In genomic region chr5:74103131-74104023, GRCh38 we compare ENCODE assay signal across 28 cellular contexts.
DNase-seq lines count a peak whose midpoint lies in the region; ATAC-seq and TF ChIP-seq lines count a peak whose summit lies in the region.
"Had no signal": no experiment of that assay in that cellular context is flagged by ENCODE, and none has a peak within 500 bp of the region (broad histone marks: within the 10 kb centered on the region; RNA-seq: fewer than 3 reads in every experiment).

No MANE protein-coding gene starts in this region.

- intact Hi-C loops in upper lobe of right lung (cut with DNase I): no loop called here

- no peak overlapping the region for H3K4me3 ChIP-seq in upper lobe of right lung
- H3K4me3 ChIP-seq: right lobe of liver, suprapubic skin had no signal

- H3K9me3 ChIP-seq in upper lobe of right lung: no peaks in the 10 kb centered on the region
- H3K9me3 ChIP-seq: right lobe of liver, SK-N-SH, suprapubic skin had no signal

- TF ChIP-seq CTCF in foreskin keratinocyte (conservative IDR thresholded peaks at IDR 0.05): no peak
- TF ChIP-seq CTCF in upper lobe of right lung (IDR thresholded peaks at IDR 0.05): no peak

- no peak overlapping the region for H3K27ac ChIP-seq in foreskin keratinocyte
- peak overlapping the region; percentile 47 for H3K27ac ChIP-seq in upper lobe of right lung
- H3K27ac ChIP-seq: right lobe of liver, suprapubic skin had no signal

- no peaks in the 10 kb centered on the region for H3K36me3 ChIP-seq in upper lobe of right lung
- H3K36me3 ChIP-seq: right lobe of liver, suprapubic skin had no signal

- H3K4me1 ChIP-seq in foreskin keratinocyte (peaks cover under 1% of the 10 kb centered on the region), upper lobe of right lung (peaks cover 18% of the 10 kb centered on the region)

- H3K27me3 ChIP-seq in foreskin keratinocyte: no peaks in the 10 kb centered on the region
- H3K27me3 ChIP-seq in upper lobe of right lung: no peaks in the 10 kb centered on the region
- H3K27me3 ChIP-seq: right lobe of liver, suprapubic skin had no signal

- ATAC-seq in foreskin keratinocyte (peak; percentile 27), upper lobe of right lung (peak; percentile 31), GM18519 (IDR thresholded peaks at IDR 0.05; ENCODE audit: low FRiP score, unreplicated experiment) (no peak)
- ATAC-seq: activated naive CD8-positive, alpha-beta T cell treated with anti-CD3 and anti-CD28 coated beads, Interleukin-2, amount 50 U/mL, for 24 hours; CD8-positive, alpha-beta T cell; stimulated activated naive B cell treated with anti-CD40 and anti-IgM and Interleukin-4, amounts not matched to agents 10 μg/mL and 1 μg/mL and 100 μg/mL, for 72 hours had no signal

- DNase-seq in NCI-H748 (lab: John Stamatoyannopoulos, UW; ENCODE audit: unreplicated experiment) (peak; percentile 27), NCI-H748 treated with DMSO at 0.1 percent for 48 hours (lab: John Stamatoyannopoulos, UW) (no peak), UCSD-AML1 (lab: John Stamatoyannopoulos, UW; ENCODE audit: unreplicated experiment) (peak; percentile 34), foreskin keratinocyte (peak; percentile 7 to 27), upper lobe of right lung (no peak), NCI-H146 (lab: John Stamatoyannopoulos, UW) (no peak), DMS53 treated with DMSO at 0.1 percent for 48 hours (lab: John Stamatoyannopoulos, UW; ENCODE audit: unreplicated experiment) (no peak)
- DNase-seq: activated CD4-positive, alpha-beta T cell treated with anti-CD3 and anti-CD28 coated beads for 4 hours; activated CD8-positive, alpha-beta memory T cell treated with anti-CD3 and anti-CD28 coated beads for 24 hours; activated gamma-delta T cell; activated naive CD8-positive, alpha-beta T cell treated with anti-CD3 and anti-CD28 coated beads, Interleukin-2, amount 50 U/mL, for 24 hours; CD8-positive, alpha-beta T cell; cerebellar nuclear complex; DMS153; HCEC 1CT; IMR-90; kidney; NCI-H1417; NCI-H2081 treated with DMSO at 0.1 percent for 48 hours; NCI-H345; NCI-H82; OCI-M1; posterior cingulate gyrus; right lobe of liver; SK-N-SH; stimulated activated naive B cell treated with anti-CD40 and anti-IgM and Interleukin-4, amounts not matched to agents 10 μg/mL and 1 μg/mL and 100 μg/mL, for 72 hours had no signal

Comparison
In these comparisons a context has a peak if more than half of its experiments do, and no peak if none do; other contexts are left out.
1. DNase-seq: peak in NCI-H748 (single experiment), UCSD-AML1 (single experiment) and foreskin keratinocyte (2 of 2); none in NCI-H748 treated with DMSO at 0.1 percent for 48 hours (single experiment), upper lobe of right lung (single experiment), NCI-H146 (single experiment) and DMS53 treated with DMSO at 0.1 percent for 48 hours (single experiment).